Comparison of ENCODE assay signal across 2 cellular contexts in the genomic region with DNA sequence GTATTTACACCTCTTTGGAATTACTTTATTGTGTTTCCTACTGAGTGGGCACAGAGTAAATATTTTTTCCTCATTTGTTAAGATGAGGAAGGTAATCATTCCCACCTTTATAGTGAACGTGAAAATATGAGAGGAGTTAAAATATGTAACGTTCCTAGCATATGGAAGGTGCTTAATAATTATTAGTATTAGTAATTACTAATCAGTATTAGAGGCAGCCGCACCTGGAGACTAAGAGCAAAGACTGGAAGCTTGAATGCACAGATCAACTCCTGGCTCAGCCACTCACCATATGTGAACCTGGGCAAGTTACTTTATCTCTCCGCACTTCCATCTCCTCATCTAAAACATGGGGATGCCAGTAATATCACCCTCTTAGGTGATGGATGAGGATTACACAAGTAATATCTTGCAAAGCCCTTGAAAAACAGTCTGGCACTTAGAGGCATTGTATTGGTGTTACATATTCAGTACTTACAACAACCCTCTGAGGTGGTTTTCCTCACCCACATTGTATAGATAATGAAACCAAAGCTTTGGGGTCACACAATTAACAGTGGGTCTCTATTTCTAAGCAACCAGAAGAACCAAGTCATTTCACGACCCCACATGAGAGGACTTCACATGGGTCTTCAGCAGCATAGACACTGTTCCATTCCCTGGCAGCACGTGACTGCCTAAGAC.
TF ChIP-seq lines count a peak whose summit lies in the region.

No MANE protein-coding gene starts in this region.

TF ChIP-seq in SK-N-SH, 30 proteins besides CTCF, POLR2A, EP300 and RAD21 (continued from another document):
- TF ChIP-seq, protein P1, sequence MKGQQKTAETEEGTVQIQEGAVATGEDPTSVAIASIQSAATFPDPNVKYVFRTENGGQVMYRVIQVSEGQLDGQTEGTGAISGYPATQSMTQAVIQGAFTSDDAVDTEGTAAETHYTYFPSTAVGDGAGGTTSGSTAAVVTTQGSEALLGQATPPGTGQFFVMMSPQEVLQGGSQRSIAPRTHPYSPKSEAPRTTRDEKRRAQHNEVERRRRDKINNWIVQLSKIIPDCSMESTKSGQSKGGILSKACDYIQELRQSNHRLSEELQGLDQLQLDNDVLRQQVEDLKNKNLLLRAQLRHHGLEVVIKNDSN (IDR thresholded peaks at IDR 0.05; ENCODE audit: borderline replicate concordance, low read depth): 0 out of 2 replicates have a peak, but pooled peaks have one; percentile 22

TF ChIP-seq in SK-N-SH treated with all-trans-retinoic acid at 6 μM for 48 hours, 23 proteins besides CTCF, POLR2A, EP300 and RAD21 (continued from another document):
- TF ChIP-seq, protein P2, sequence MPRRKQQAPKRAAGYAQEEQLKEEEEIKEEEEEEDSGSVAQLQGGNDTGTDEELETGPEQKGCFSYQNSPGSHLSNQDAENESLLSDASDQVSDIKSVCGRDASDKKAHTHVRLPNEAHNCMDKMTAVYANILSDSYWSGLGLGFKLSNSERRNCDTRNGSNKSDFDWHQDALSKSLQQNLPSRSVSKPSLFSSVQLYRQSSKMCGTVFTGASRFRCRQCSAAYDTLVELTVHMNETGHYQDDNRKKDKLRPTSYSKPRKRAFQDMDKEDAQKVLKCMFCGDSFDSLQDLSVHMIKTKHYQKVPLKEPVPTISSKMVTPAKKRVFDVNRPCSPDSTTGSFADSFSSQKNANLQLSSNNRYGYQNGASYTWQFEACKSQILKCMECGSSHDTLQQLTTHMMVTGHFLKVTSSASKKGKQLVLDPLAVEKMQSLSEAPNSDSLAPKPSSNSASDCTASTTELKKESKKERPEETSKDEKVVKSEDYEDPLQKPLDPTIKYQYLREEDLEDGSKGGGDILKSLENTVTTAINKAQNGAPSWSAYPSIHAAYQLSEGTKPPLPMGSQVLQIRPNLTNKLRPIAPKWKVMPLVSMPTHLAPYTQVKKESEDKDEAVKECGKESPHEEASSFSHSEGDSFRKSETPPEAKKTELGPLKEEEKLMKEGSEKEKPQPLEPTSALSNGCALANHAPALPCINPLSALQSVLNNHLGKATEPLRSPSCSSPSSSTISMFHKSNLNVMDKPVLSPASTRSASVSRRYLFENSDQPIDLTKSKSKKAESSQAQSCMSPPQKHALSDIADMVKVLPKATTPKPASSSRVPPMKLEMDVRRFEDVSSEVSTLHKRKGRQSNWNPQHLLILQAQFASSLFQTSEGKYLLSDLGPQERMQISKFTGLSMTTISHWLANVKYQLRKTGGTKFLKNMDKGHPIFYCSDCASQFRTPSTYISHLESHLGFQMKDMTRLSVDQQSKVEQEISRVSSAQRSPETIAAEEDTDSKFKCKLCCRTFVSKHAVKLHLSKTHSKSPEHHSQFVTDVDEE (CRISPR knock-in tag; IDR thresholded peaks at IDR 0.05): no peak
- TF ChIP-seq ZNF70 (CRISPR knock-in tag; IDR thresholded peaks at IDR 0.05) (no peak), CSDC2 (CRISPR knock-in tag; IDR thresholded peaks at IDR 0.05) (no peak)
TF ChIP-seq in SK-N-SH treated with all-trans-retinoic acid at 6 μM for 48 hours: peak in this region for 0.
